ENCODE assay signal across 24 cellular contexts in the genomic region with DNA sequence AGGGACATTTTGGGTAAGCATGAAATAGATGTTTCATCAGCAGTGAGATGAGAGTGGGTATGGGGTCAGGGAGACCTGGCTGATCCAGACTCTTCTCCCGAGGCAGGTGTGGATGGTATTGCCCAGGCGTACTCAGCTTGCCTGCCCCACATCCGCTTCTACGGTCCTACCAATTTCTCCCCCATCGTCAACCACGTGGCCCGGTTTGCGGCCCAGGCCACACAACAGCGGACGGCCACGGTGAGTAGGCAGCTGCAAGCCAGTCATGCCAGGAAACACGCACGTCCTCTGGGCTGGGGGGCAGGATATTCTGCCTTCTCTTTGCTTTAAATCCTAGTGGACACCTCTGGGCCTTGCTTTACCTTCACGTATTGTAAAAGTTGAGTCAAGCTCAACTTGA. TPM values are rescaled to one million over a fixed set of nuclear protein-coding genes. Genes with fewer than 3 reads are reported as not detected.
DNase-seq lines count a peak whose midpoint lies in the region; ATAC-seq and TF ChIP-seq lines count a peak whose summit lies in the region.
"Had no signal": no experiment of that assay in that cellular context is flagged by ENCODE, and none has a peak within 500 bp of the region (broad histone marks: within the 10 kb centered on the region; RNA-seq: fewer than 3 reads in every experiment).

No MANE protein-coding gene starts in this region.

- intact Hi-C loops in left lung (cut with DNase I) = no loop called here
- intact Hi-C loops in Right ventricle myocardium superior (cut with DNase I) = no loop called here

- H3K9me3 Mint-ChIP-seq in activated T-cell treated with anti-CD3 and anti-CD28 coated beads, Interleukin-2, amount 50 U/mL, for 24 hours = no peaks in the 10 kb centered on the region
- H3K9me3 Mint-ChIP-seq in activated T-cell treated with anti-CD3 and anti-CD28 coated beads, Interleukin-2, amount 50 U/mL, for 72 hours = no peaks in the 10 kb centered on the region
- H3K9me3 Mint-ChIP-seq in T-cell = no peaks in the 10 kb centered on the region
- H3K9me3 Mint-ChIP-seq: activated T-helper 17 cell treated with anti-CD3 and anti-CD28 coated beads, Interleukin-2, amount 50 U/mL, for 72 hours; brain; neural crest cell; stimulated activated naive CD8-positive, alpha-beta T cell treated with anti-CD3 and anti-CD28 coated beads, Interleukin-15, amount 100 ng/mL, for 72 hours had no signal

- ATAC-seq in activated T-cell treated with anti-CD3 and anti-CD28 coated beads, Interleukin-2, amount 50 U/mL, for 72 hours (replicated peaks in 1 of 2) = no peak
- no peak for ATAC-seq in T-cell (replicated peaks in 1 of 4)
- no peak for ATAC-seq in left lung
- no peak for ATAC-seq in esophagus mucosa
- no peak for ATAC-seq in Right ventricle myocardium superior (ENCODE audit: poor library complexity)
- ATAC-seq: activated T-helper 17 cell treated with anti-CD3 and anti-CD28 coated beads, Interleukin-2, amount 50 U/mL, for 72 hours; left ventricle myocardium superior; sciatic nerve; stimulated activated naive CD8-positive, alpha-beta T cell treated with anti-CD3 and anti-CD28 coated beads, Interleukin-15, amount 100 ng/mL, for 72 hours had no signal

- DNase-seq in activated T-cell treated with anti-CD3 and anti-CD28 coated beads, Interleukin-2, amount 50 U/mL, for 24 hours = no peak
- no peak for DNase-seq in activated T-cell treated with anti-CD3 and anti-CD28 coated beads, Interleukin-2, amount 50 U/mL, for 72 hours
- DNase-seq in T-cell (no peak), left lung (peak; percentile 25 to 52), Right ventricle myocardium superior (no peak), coronary artery (ENCODE audit: low spot score) (no peak)
- DNase-seq: activated CD4-positive, alpha-beta T cell treated with anti-CD3 and anti-CD28 coated beads, Interleukin-2, amount 50 U/mL, for 1 hour; esophagus squamous epithelium; IMR-90; left ventricle myocardium superior; midbrain; NCI-H1092 treated with DMSO at 0.1 percent for 48 hours; NCI-H1930; stimulated activated naive CD8-positive, alpha-beta T cell treated with anti-CD3 and anti-CD28 coated beads, Interleukin-15, amount 100 ng/mL, for 72 hours had no signal

- H3K36me3 Mint-ChIP-seq in activated T-cell treated with anti-CD3 and anti-CD28 coated beads, Interleukin-2, amount 50 U/mL, for 24 hours (ENCODE audit: low read depth) = no peaks in the 10 kb centered on the region
- H3K36me3 Mint-ChIP-seq in activated T-cell treated with anti-CD3 and anti-CD28 coated beads, Interleukin-2, amount 50 U/mL, for 72 hours (ENCODE audit: insufficient read depth in 2 of 2) = no peaks in the 10 kb centered on the region
- H3K36me3 Mint-ChIP-seq in T-cell = peaks cover 8% of the 10 kb centered on the region

- CTCF ChIA-PET in T-cell (lab: Charles Lee) = no interaction called here

- H3K4me1 Mint-ChIP-seq in activated T-cell treated with anti-CD3 and anti-CD28 coated beads, Interleukin-2, amount 50 U/mL, for 24 hours (ENCODE audit: low read depth) = peaks cover 60% of the 10 kb centered on the region
- peaks cover 47% of the 10 kb centered on the region for H3K4me1 Mint-ChIP-seq in activated T-cell treated with anti-CD3 and anti-CD28 coated beads, Interleukin-2, amount 50 U/mL, for 72 hours (ENCODE audit: low read depth)
- H3K4me1 Mint-ChIP-seq in T-cell = peaks cover 74 to 88% (median 75%) of the 10 kb centered on the region in 3 donors

- peak overlapping the region; percentile 79 for H3K27ac Mint-ChIP-seq in activated T-cell treated with anti-CD3 and anti-CD28 coated beads, Interleukin-2, amount 50 U/mL, for 24 hours
- H3K27ac Mint-ChIP-seq in activated T-cell treated with anti-CD3 and anti-CD28 coated beads, Interleukin-2, amount 50 U/mL, for 72 hours = no peak overlapping the region
- peak overlapping the region; percentile 97 to 99 for H3K27ac Mint-ChIP-seq in T-cell
- H3K27ac Mint-ChIP-seq: progenitor cell of endocrine pancreas had no signal

- H3K27ac ChIP-seq in left lung (peak overlapping the region in 1 of 2 donors; percentile 16), temporal lobe (ENCODE audit: low read depth, low read length) (peak overlapping the region; percentile 36), coronary artery (no peak overlapping the region)
- H3K27ac ChIP-seq: VCaP had no signal

- no peaks in the 10 kb centered on the region for H3K27me3 ChIP-seq in left lung
- H3K27me3 ChIP-seq: esophagus squamous epithelium, tibial nerve had no signal

- no peak for TF ChIP-seq CTCF in left lung (IDR thresholded peaks at IDR 0.05)
- TF ChIP-seq CTCF in coronary artery (IDR thresholded peaks at IDR 0.05) = no peak

- POLR2A ChIA-PET in T-cell (lab: Charles Lee) = no interaction called here

- H3K4me3 ChIP-seq in left lung (no peak overlapping the region), coronary artery (no peak overlapping the region)
- H3K4me3 ChIP-seq: esophagus squamous epithelium, tibial nerve had no signal

- peaks cover 0 to 26% of the 10 kb centered on the region in 2 donors for H3K36me3 ChIP-seq in left lung

- H3K9me3 ChIP-seq in left lung = no peaks in the 10 kb centered on the region
- H3K9me3 ChIP-seq: esophagus squamous epithelium, SK-N-SH, tibial nerve had no signal

- peaks cover 0 to 41% of the 10 kb centered on the region in 2 donors for H3K4me1 ChIP-seq in left lung

- H3K4me3 Mint-ChIP-seq in activated T-cell treated with anti-CD3 and anti-CD28 coated beads, Interleukin-2, amount 50 U/mL, for 24 hours = no peak overlapping the region
- no peak overlapping the region for H3K4me3 Mint-ChIP-seq in activated T-cell treated with anti-CD3 and anti-CD28 coated beads, Interleukin-2, amount 50 U/mL, for 72 hours
- no peak overlapping the region for H3K4me3 Mint-ChIP-seq in T-cell
- H3K4me3 Mint-ChIP-seq: activated T-helper 17 cell treated with anti-CD3 and anti-CD28 coated beads, Interleukin-2, amount 50 U/mL, for 72 hours; brain; neural crest cell; stimulated activated naive CD8-positive, alpha-beta T cell treated with anti-CD3 and anti-CD28 coated beads, Interleukin-15, amount 100 ng/mL, for 72 hours had no signal

- H3K27me3 Mint-ChIP-seq in activated T-cell treated with anti-CD3 and anti-CD28 coated beads, Interleukin-2, amount 50 U/mL, for 24 hours = no peaks in the 10 kb centered on the region
- H3K27me3 Mint-ChIP-seq in activated T-cell treated with anti-CD3 and anti-CD28 coated beads, Interleukin-2, amount 50 U/mL, for 72 hours (ENCODE audit: low read depth) = no peaks in the 10 kb centered on the region
- no peaks in the 10 kb centered on the region for H3K27me3 Mint-ChIP-seq in T-cell
- H3K27me3 Mint-ChIP-seq: activated T-helper 17 cell treated with anti-CD3 and anti-CD28 coated beads, Interleukin-2, amount 50 U/mL, for 72 hours; stimulated activated naive CD8-positive, alpha-beta T cell treated with anti-CD3 and anti-CD28 coated beads, Interleukin-15, amount 100 ng/mL, for 72 hours had no signal

RNA-seq across cellular contexts. Expression of a gene that starts 44.7 kb away (rescaled TPM):
- 10 to 100 TPM in 1 of 2 donors, 1 to 10 TPM in 1; 9.4 to 15.1 TPM for total RNA-seq in activated T-cell treated with anti-CD3 and anti-CD28 coated beads, Interleukin-2, amount 50 U/mL, for 72 hours
- total RNA-seq in T-cell (1 to 10 TPM; 5.5 to 9.3 (median 6.1) TPM), left lung (10 to 100 TPM; 49.4 to 49.9 TPM), temporal lobe (42.5 TPM), esophagus mucosa (14.2 TPM), Right ventricle myocardium superior (13.3 TPM)

RNA-seq across cellular contexts. Expression of a gene that starts 48.8 kb away (rescaled TPM):
- 100 to 1,000 TPM; 120 to 140 TPM for total RNA-seq in activated T-cell treated with anti-CD3 and anti-CD28 coated beads, Interleukin-2, amount 50 U/mL, for 72 hours
- total RNA-seq in T-cell (100 to 1,000 TPM; 132 to 145 (median 144) TPM), left lung (10 to 100 TPM; 53.1 to 71.8 TPM), temporal lobe (96.9 TPM), esophagus mucosa (63.1 TPM), Right ventricle myocardium superior (54.8 TPM)

RNA-seq across cellular contexts. Expression of a gene that starts 49.1 kb away (rescaled TPM):
- 10 to 100 TPM; 33.9 to 39.8 TPM for total RNA-seq in activated T-cell treated with anti-CD3 and anti-CD28 coated beads, Interleukin-2, amount 50 U/mL, for 72 hours
- total RNA-seq in T-cell (10 to 100 TPM; 25.0 to 32.0 (median 28.2) TPM), left lung (10 to 100 TPM; 32.5 to 36.6 TPM), temporal lobe (61.7 TPM), esophagus mucosa (20.4 TPM), Right ventricle myocardium superior (13.4 TPM)

Comparison
In these comparisons a context has a peak if more than half of its experiments do, and no peak if none do; other contexts are left out.
1. DNase-seq: peak in left lung (2 of 2); none in activated T-cell treated with anti-CD3 and anti-CD28 coated beads, Interleukin-2, amount 50 U/mL, for 24 hours (single experiment), activated T-cell treated with anti-CD3 and anti-CD28 coated beads, Interleukin-2, amount 50 U/mL, for 72 hours (0 of 2), T-cell (0 of 34), Right ventricle myocardium superior (single experiment) and coronary artery (single experiment).